ENCODE assay signal across 19 cellular contexts in the genomic region with DNA sequence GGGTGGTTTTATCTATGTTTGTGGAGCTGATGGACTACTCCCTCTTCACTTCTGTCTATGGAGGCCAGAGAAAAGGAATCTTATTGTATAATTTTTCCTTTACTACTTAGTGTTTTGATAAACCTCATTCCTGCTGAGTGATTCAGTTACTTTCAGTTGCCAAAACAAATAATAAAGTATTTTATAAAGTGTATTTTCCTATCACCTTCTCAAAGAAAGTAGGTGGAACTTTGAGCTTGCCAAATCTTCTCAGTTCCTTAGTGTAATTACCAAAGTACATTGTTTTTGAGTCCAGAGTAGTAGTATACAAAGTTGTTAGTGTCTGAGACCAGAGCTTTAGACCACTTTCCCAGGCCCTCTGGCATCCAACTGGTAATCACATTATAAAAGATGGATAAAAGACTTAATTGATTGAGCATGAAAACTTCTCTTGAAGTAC. TPM values are rescaled to one million over a fixed set of nuclear protein-coding genes. Genes with fewer than 3 reads are reported as not detected.
DNase-seq lines count a peak whose midpoint lies in the region; ATAC-seq and TF ChIP-seq lines count a peak whose summit lies in the region.
"Had no signal": no experiment of that assay in that cellular context is flagged by ENCODE, and none has a peak within 500 bp of the region (broad histone marks: within the 10 kb centered on the region; RNA-seq: fewer than 3 reads in every experiment).

No MANE protein-coding gene starts in this region.

- peak overlapping the region; percentile 55 for H3K4me2 ChIP-seq in mammary epithelial cell (ENCODE audit: insufficient read depth, low read depth, low read length)

- BruUV-seq in mammary epithelial cell (replicated peaks; lab: Mats Ljungman, UMichigan) = no TSS peak

- H3K27me3 ChIP-seq in right cardiac atrium (ENCODE audit: control insufficient read depth, insufficient read depth) (no peaks in the 10 kb centered on the region), mammary epithelial cell (ENCODE audit: insufficient read depth, low read length) (no peaks in the 10 kb centered on the region)
- H3K27me3 ChIP-seq: foreskin keratinocyte, upper lobe of right lung had no signal

- peaks cover 5% of the 10 kb centered on the region for H3K36me3 ChIP-seq in mammary epithelial cell (ENCODE audit: insufficient read depth, low read length)
- H3K36me3 ChIP-seq: upper lobe of right lung had no signal

- dilution Hi-C loops in mammary epithelial cell (cut with HindIII; ENCODE audit: low sequenced_read_pairs) = no loop called here

- no peak overlapping the region for H3K9ac ChIP-seq in mammary epithelial cell (ENCODE audit: insufficient read depth, low read length)

- CTCF ChIA-PET in mammary epithelial cell (lab: Charles Lee; ENCODE audit: low non-redundant PET) = no interaction called here

- TF ChIP-seq CTCF in mammary epithelial cell (conservative IDR thresholded peaks at IDR 0.05 in 1 of 2, IDR thresholded peaks at IDR 0.05 in 1 of 2; ENCODE audit: extremely low read depth in 1 of 2, insufficient read depth in 1 of 2, low read depth in 1 of 2, low read length in 2 of 2) = no peak

- no peaks in the 10 kb centered on the region for H4K20me1 ChIP-seq in mammary epithelial cell (ENCODE audit: insufficient read depth, low read length)

- H3K4me3 ChIP-seq in right cardiac atrium (ENCODE audit: low read length) (no peak overlapping the region), mammary epithelial cell (replicated peaks in 1 of 3; ENCODE audit: insufficient read depth in 1 of 3, low read depth in 2 of 3, low read length in 3 of 3) (no peak overlapping the region)
- H3K4me3 ChIP-seq: GM12878, skin epidermis, upper lobe of right lung had no signal

- in situ Hi-C loops in mammary epithelial cell (cut with MboI; ENCODE audit: low sequenced_read_pairs in 2 of 2) = no loop called here

- H3K4me1 ChIP-seq in right cardiac atrium (ENCODE audit: control insufficient read depth, insufficient read depth, low read length) (no peaks in the 10 kb centered on the region), mammary epithelial cell (ENCODE audit: insufficient read depth, low read length) (peaks cover 11% of the 10 kb centered on the region)

- no peak for DNase-seq in right cardiac atrium
- no peak for DNase-seq in cardiac septum (ENCODE audit: low spot score)
- peak; percentile 44 for DNase-seq in mammary epithelial cell
- peak; percentile 69 for DNase-seq in iris pigment epithelial cell (ENCODE audit: low read depth)
- DNase-seq in posterior cingulate gyrus = no peak
- DNase-seq: activated CD4-positive, alpha-beta T cell treated with anti-CD3 and anti-CD28 coated beads for 36 hours; central memory CD4-positive, alpha-beta T cell; DMS53; H9; naive B cell; NCI-H1694 treated with DMSO at 0.1 percent for 48 hours; upper lobe of right lung had no signal

- ATAC-seq in right cardiac atrium (peak; percentile 54 to 83), GM21515 (IDR thresholded peaks at IDR 0.05; ENCODE audit: unreplicated experiment) (no peak), HG03139 (IDR thresholded peaks at IDR 0.05; ENCODE audit: unreplicated experiment) (no peak), GM19452 (IDR thresholded peaks at IDR 0.05; ENCODE audit: unreplicated experiment) (no peak)
- ATAC-seq: activated CD4-positive, alpha-beta T cell treated with anti-CD3 and anti-CD28 coated beads for 36 hours; activated T-helper 17 cell treated with anti-CD3 and anti-CD28 coated beads, Interleukin-2, amount 50 U/mL, for 72 hours; foreskin keratinocyte; GM12878; upper lobe of right lung had no signal

- H3K9me3 ChIP-seq in right cardiac atrium (ENCODE audit: control insufficient read depth, low read length) = no peaks in the 10 kb centered on the region
- H3K9me3 ChIP-seq in mammary epithelial cell (replicated peaks; ENCODE audit: insufficient read depth, low read length) = no peaks in the 10 kb centered on the region
- H3K9me3 ChIP-seq: upper lobe of right lung had no signal

- H3K27ac ChIP-seq in right cardiac atrium (ENCODE audit: low read length) (no peak overlapping the region), mammary epithelial cell (ENCODE audit: insufficient read depth, low read depth, low read length) (peak overlapping the region; percentile 20)
- H3K27ac ChIP-seq: foreskin keratinocyte, skin epidermis, upper lobe of right lung had no signal

- H3K79me2 ChIP-seq in mammary epithelial cell (ENCODE audit: insufficient read depth, low read length) = peaks cover 69% of the 10 kb centered on the region

- H2AFZ ChIP-seq in mammary epithelial cell (ENCODE audit: low read depth, low read length) = no peak overlapping the region

- intact Hi-C loops in right cardiac atrium (cut with DNase I) (no loop called here), cardiac septum (cut with DNase I) (no loop called here), mammary epithelial cell (cut with micrococcal nuclease) (no loop called here), posterior cingulate gyrus (cut with DNase I) (no loop called here)

RNA-seq across cellular contexts. Expression of gene RABGAP1, which starts 13.5 kb away (rescaled TPM):
- total RNA-seq in right cardiac atrium = 10 to 100 TPM; 45.3 to 56.7 (median 51.3) TPM
- polyA plus RNA-seq in right cardiac atrium = 15.2 TPM
- 49.3 TPM for total RNA-seq in cardiac septum
- 10 to 100 TPM; 56.0 to 61.7 TPM for total RNA-seq in mammary epithelial cell
- polyA plus RNA-seq in mammary epithelial cell = 20.1 TPM
- polyA minus RNA-seq in mammary epithelial cell = 91.2 TPM

RNA-seq across cellular contexts. Expression of gene ZBTB26, which starts 23.0 kb away (rescaled TPM):
- 1 to 10 TPM; 4.7 to 5.8 (median 5.1) TPM for total RNA-seq in right cardiac atrium
- polyA plus RNA-seq in right cardiac atrium = 2.3 TPM
- total RNA-seq in cardiac septum = 4.1 TPM
- total RNA-seq in mammary epithelial cell = 1 to 10 TPM; 3.0 to 5.0 TPM
- polyA plus RNA-seq in mammary epithelial cell = 1.6 TPM
- 1.3 TPM for polyA minus RNA-seq in mammary epithelial cell

RNA-seq across cellular contexts. Expression of gene ZBTB6, which starts 41.1 kb away (rescaled TPM):
- total RNA-seq in right cardiac atrium (1 to 10 TPM; 6.6 to 7.0 (median 6.8) TPM), cardiac septum (6.6 TPM), mammary epithelial cell (10 to 100 TPM in 1 of 2 donors, 1 to 10 TPM in 1; 8.2 to 18.3 TPM)
- polyA plus RNA-seq in right cardiac atrium (2.9 TPM), mammary epithelial cell (3.7 TPM)
- polyA minus RNA-seq in mammary epithelial cell = 6.0 TPM

RNA-seq across cellular contexts. Expression of gene RC3H2, which starts 49.1 kb away (rescaled TPM):
- total RNA-seq in right cardiac atrium = 10 to 100 TPM; 38.2 to 42.1 (median 40.0) TPM
- 11.5 TPM for polyA plus RNA-seq in right cardiac atrium
- total RNA-seq in cardiac septum = 47.3 TPM
- 10 to 100 TPM; 55.6 to 68.7 TPM for total RNA-seq in mammary epithelial cell
- polyA plus RNA-seq in mammary epithelial cell = 29.9 TPM
- 179 TPM for polyA minus RNA-seq in mammary epithelial cell

Comparison
In these comparisons a context has a peak if more than half of its experiments do, and no peak if none do; other contexts are left out.
1. ATAC-seq: peak in right cardiac atrium (2 of 2); none in GM21515 (single experiment), HG03139 (single experiment) and GM19452 (single experiment).
2. DNase-seq: peak in mammary epithelial cell (single experiment) and iris pigment epithelial cell (single experiment); none in right cardiac atrium (0 of 3), cardiac septum (single experiment) and posterior cingulate gyrus (0 of 10).